Comparison of ENCODE assay signal across 26 cellular contexts in genomic region chr2:218014706-218015685, GRCh38. TPM values are rescaled to one million over a fixed set of nuclear protein-coding genes. Genes with fewer than 3 reads are reported as not detected.
DNase-seq lines count a peak whose midpoint lies in the region; ATAC-seq, FAIRE-seq and TF ChIP-seq lines count a peak whose summit lies in the region.
"Had no signal": no experiment of that assay in that cellular context is flagged by ENCODE, and none has a peak within 500 bp of the region (broad histone marks: within the 10 kb centered on the region; RNA-seq: fewer than 3 reads in every experiment).

No MANE protein-coding gene starts in this region.

- H3K36me3 ChIP-seq in HepG2 (replicated peaks in 1 of 2; ENCODE audit: control insufficient read depth in 1 of 2, insufficient read depth in 2 of 2, low read length in 2 of 2) (no peaks in the 10 kb centered on the region), right lobe of liver (no peaks in the 10 kb centered on the region), tibial artery (no peaks in the 10 kb centered on the region)
- H3K36me3 ChIP-seq: MG63, Peyer's patch, SJSA1 had no signal

- no peaks in the 10 kb centered on the region for H4K20me1 ChIP-seq in HepG2 (ENCODE audit: insufficient read depth, low read length)

- no peak overlapping the region for H3K4me3 ChIP-seq in HepG2 (replicated peaks in 1 of 3; ENCODE audit: insufficient read depth in 1 of 3, low read depth in 2 of 3, low read length in 3 of 3)
- H3K4me3 ChIP-seq in right lobe of liver: no peak overlapping the region
- H3K4me3 ChIP-seq in tibial artery: no peak overlapping the region
- H3K4me3 ChIP-seq: MG63, Peyer's patch, SJSA1 had no signal

- H3K9me3 ChIP-seq in HepG2 (ENCODE audit: low read length) (no peaks in the 10 kb centered on the region), right lobe of liver (no peaks in the 10 kb centered on the region), tibial artery (no peaks in the 10 kb centered on the region)
- no peaks in the 10 kb centered on the region for H3K9me3 ChIP-seq in CD4-positive, alpha-beta T cell (ENCODE audit: control insufficient read depth, low read length)
- H3K9me3 ChIP-seq: MG63, Peyer's patch, SJSA1 had no signal

- H3K79me2 ChIP-seq in HepG2 (ENCODE audit: insufficient read depth, low read length): no peaks in the 10 kb centered on the region

- no peak overlapping the region for H2AFZ ChIP-seq in HepG2 (ENCODE audit: low read length)

- peaks cover 4 to 62% of the 10 kb centered on the region in 2 experiments; a peak in 4 of 5 replicates for H3K27me3 ChIP-seq in HepG2 (ENCODE audit: control insufficient read depth in 1 of 2, insufficient read depth in 2 of 2, low read length in 2 of 2)
- no peaks in the 10 kb centered on the region for H3K27me3 ChIP-seq in right lobe of liver
- H3K27me3 ChIP-seq in tibial artery: no peaks in the 10 kb centered on the region
- H3K27me3 ChIP-seq in CD4-positive, alpha-beta T cell (ENCODE audit: control insufficient read depth, insufficient read depth, low read length): peaks cover 29% of the 10 kb centered on the region
- H3K27me3 ChIP-seq: MG63, SJSA1 had no signal

- TF ChIP-seq POLR2A in HepG2 (IDR thresholded peaks at IDR 0.05; ENCODE audit: insufficient read depth in 1 of 2, low read depth in 2 of 2, low read length in 2 of 2): no peak
- no peak for TF ChIP-seq POLR2A in right lobe of liver (IDR thresholded peaks at IDR 0.05)

- ATAC-seq in HepG2 (no peak), right lobe of liver (no peak), HG03432 (IDR thresholded peaks at IDR 0.05; ENCODE audit: unreplicated experiment) (no peak)
- ATAC-seq in CD4-positive, alpha-beta T cell (ENCODE audit: poor library complexity): no peak

- H3K27me3 Mint-ChIP-seq in chondrocyte (ENCODE audit: low read depth): no peaks in the 10 kb centered on the region
- peaks cover 34% of the 10 kb centered on the region for H3K27me3 Mint-ChIP-seq in nephron progenitor cell (ENCODE audit: low read depth, poor library complexity)
- H3K27me3 Mint-ChIP-seq in CD4-positive, alpha-beta T cell: peaks cover 45% of the 10 kb centered on the region

- H3K4me1 Mint-ChIP-seq in chondrocyte (ENCODE audit: low read depth) (peaks cover 65% of the 10 kb centered on the region), nephron progenitor cell (peaks cover 79% of the 10 kb centered on the region)
- no peaks in the 10 kb centered on the region for H3K4me1 Mint-ChIP-seq in CD4-positive, alpha-beta T cell (ENCODE audit: low read depth)

- in situ Hi-C loops in HepG2 (cut with HindIII; ENCODE audit: extremely low pct_ligation_motif_present, low pct_unique_long_range_greater_than_20kb): no loop called here

- no peak for FAIRE-seq in HepG2 (lab: Jason Lieb, UNC)
- FAIRE-seq: D721Med, GM12892, GM18507, HTR-8/SVneo had no signal

- no peak overlapping the region for H3K9ac ChIP-seq in HepG2 (ENCODE audit: insufficient read depth, low read depth, low read length)

- no peak overlapping the region for H3K27ac ChIP-seq in HepG2 (ENCODE audit: extremely low read length, insufficient read depth, low read length)
- H3K27ac ChIP-seq in right lobe of liver: no peak overlapping the region
- H3K27ac ChIP-seq in tibial artery: peak overlapping the region; percentile 79
- H3K27ac ChIP-seq in CD4-positive, alpha-beta T cell (ENCODE audit: low read depth, low read length): no peak overlapping the region
- H3K27ac ChIP-seq: Peyer's patch, SJSA1 had no signal

- TF ChIP-seq CTCF in HepG2 (CRISPR knock-in tag; IDR thresholded peaks at IDR 0.05) (no peak), right lobe of liver (IDR thresholded peaks at IDR 0.05) (no peak), chondrocyte (IDR thresholded peaks at IDR 0.05) (no peak), nephron progenitor cell (IDR thresholded peaks at IDR 0.05) (no peak), tibial artery (IDR thresholded peaks at IDR 0.05) (no peak)
- TF ChIP-seq CTCF in CD4-positive, alpha-beta T cell (IDR thresholded peaks at IDR 0.05): no peak

- CTCF ChIA-PET in HepG2 (lab: Yijun Ruan, JAX; ENCODE audit: low intra/inter-chr PET ratio, low total read pairs): no interaction called here
- CTCF ChIA-PET in CD4-positive, alpha-beta T cell (lab: Charles Lee): no interaction called here

- intact Hi-C loops in HepG2 (cut with micrococcal nuclease; ENCODE audit: unreplicated experiment) (no loop called here), right lobe of liver (cut with DNase I) (no loop called here), tibial artery (cut with DNase I; ENCODE audit: low total_unique reads) (no loop called here)
- intact Hi-C loops in CD4-positive, alpha-beta T cell (cut with DNase I, micrococcal nuclease): no loop called here

- peaks cover 24% of the 10 kb centered on the region for H3K4me1 ChIP-seq in HepG2 (ENCODE audit: insufficient read depth, low read length)
- peaks cover 0 to 23% (median 4%) of the 10 kb centered on the region in 4 donors for H3K4me1 ChIP-seq in right lobe of liver
- peaks cover 6 to 60% (median 49%) of the 10 kb centered on the region in 4 donors for H3K4me1 ChIP-seq in tibial artery

- 14% methylated on average over 5 of the region's 6 CpGs for WGBS in HepG2 (ENCODE audit: low lambda C conversion rate)
- 36% methylated on average over 2 of the region's 6 CpGs for WGBS in right lobe of liver (ENCODE audit: insufficient coverage, low coverage, low lambda C conversion rate, missing lambda C conversion rate)

- H3K36me3 Mint-ChIP-seq in chondrocyte (ENCODE audit: low read depth) (no peaks in the 10 kb centered on the region), nephron progenitor cell (ENCODE audit: low read depth) (no peaks in the 10 kb centered on the region)
- no peaks in the 10 kb centered on the region for H3K36me3 Mint-ChIP-seq in CD4-positive, alpha-beta T cell (ENCODE audit: low read depth)
- H3K36me3 Mint-ChIP-seq: CD8-positive, alpha-beta memory T cell had no signal

- BruUV-seq in HepG2 (replicated peaks; lab: Mats Ljungman, UMichigan): no TSS peak

- no peaks in the 10 kb centered on the region for H3K9me3 Mint-ChIP-seq in chondrocyte (ENCODE audit: low read depth)
- H3K9me3 Mint-ChIP-seq in nephron progenitor cell: no peaks in the 10 kb centered on the region
- no peaks in the 10 kb centered on the region for H3K9me3 Mint-ChIP-seq in CD4-positive, alpha-beta T cell
- H3K9me3 Mint-ChIP-seq: CD8-positive, alpha-beta memory T cell; H9 had no signal

- POLR2A ChIA-PET in HepG2 (lab: Yijun Ruan, JAX): no interaction called here
- POLR2A ChIA-PET in CD4-positive, alpha-beta T cell (lab: Charles Lee): no interaction called here

- H3K4me2 ChIP-seq in HepG2 (ENCODE audit: low read depth, low read length): no peak overlapping the region

- TF ChIP-seq RAD21 in HepG2 (CRISPR knock-in tag; IDR thresholded peaks at IDR 0.05): no peak

- H3K27ac Mint-ChIP-seq in chondrocyte (ENCODE audit: unreplicated experiment): peak overlapping the region; percentile 54
- peak overlapping the region; percentile 25 for H3K27ac Mint-ChIP-seq in nephron progenitor cell
- H3K27ac Mint-ChIP-seq in CD4-positive, alpha-beta T cell: no peak overlapping the region
- H3K27ac Mint-ChIP-seq: H9 had no signal

- no peak overlapping the region for H3K4me3 Mint-ChIP-seq in chondrocyte (ENCODE audit: unreplicated experiment)
- no peak overlapping the region for H3K4me3 Mint-ChIP-seq in nephron progenitor cell
- no peak overlapping the region for H3K4me3 Mint-ChIP-seq in CD4-positive, alpha-beta T cell
- H3K4me3 Mint-ChIP-seq: CD8-positive, alpha-beta memory T cell; H9 had no signal

- TF ChIP-seq EP300 in HepG2 (IDR thresholded peaks at IDR 0.05; ENCODE audit: low read depth in 2 of 2, low read length in 2 of 2) (no peak), HepG2 (CRISPR knock-in tag; IDR thresholded peaks at IDR 0.05; ENCODE audit: borderline replicate concordance) (no peak)

- no peak for DNase-seq in HepG2 (ENCODE audit: low spot score)
- DNase-seq in right lobe of liver: no peak
- DNase-seq in chondrocyte (ENCODE audit: low spot score): no peak
- DNase-seq in nephron progenitor cell: no peak
- DNase-seq in tibial artery: no peak
- DNase-seq in NCI-H345 (lab: John Stamatoyannopoulos, UW): no peak
- DNase-seq in CD4-positive, alpha-beta T cell: no peak
- DNase-seq: CD8-positive, alpha-beta memory T cell; DMS79; H9; Kasumi-1; MG63; NCI-H1092 treated with DMSO at 0.1 percent for 48 hours; NCI-H146; NCI-H2029 treated with DMSO at 0.1 percent for 48 hours; NCI-H446; NCI-H69; Peyer's patch had no signal

RNA-seq across cellular contexts. Expression of gene TNS1, which starts 12.2 kb away (rescaled TPM):
- total RNA-seq in HepG2 (2016; rRNA removed; fragmentation: Illumina TruSeq; extraction: Trizol) (1.9 TPM in 2 replicates), right lobe of liver (100 to 1,000 TPM in 3 of 6 experiments, 10 to 100 TPM in 3; 68.4 to 209 (median 99.2) TPM), chondrocyte (227 to 272 TPM (median 249 TPM) in 3 replicates)
- total RNA-seq in HepG2 (2016; cell fraction: cytosol; rRNA removed; fragmentation: Illumina TruSeq; extraction: Trizol; ENCODE audit: low read depth): 0.51 and 0.71 TPM in 2 replicates
- 1.1 and 1.7 TPM in 2 replicates for total RNA-seq in HepG2 (2016; cell fraction: insoluble cytoplasmic fraction; rRNA removed; fragmentation: Illumina TruSeq; extraction: Trizol)
- total RNA-seq in HepG2 (2016; cell fraction: membrane; rRNA removed; fragmentation: Illumina TruSeq; extraction: Trizol): 1.9 and 2.2 TPM in 2 replicates
- total RNA-seq in HepG2 (2016; cell fraction: nucleus; rRNA removed; fragmentation: Illumina TruSeq; extraction: Trizol): 3.7 and 4.7 TPM in 2 replicates
- polyA plus RNA-seq in HepG2 (2011; rRNA removed): 118 and 127 TPM in 2 replicates
- polyA plus RNA-seq in HepG2 (2011; cell fraction: cytosol; rRNA removed): 72.1 and 78.8 TPM in 2 replicates
- polyA plus RNA-seq in HepG2 (2011; cell fraction: nucleus; rRNA removed): 302 and 373 TPM in 2 replicates
- polyA plus RNA-seq in HepG2 (2012): 63.6 and 87.8 TPM in 2 replicates
- polyA plus RNA-seq in HepG2 (2016; cell fraction: cytosol; fragmentation: Illumina TruSeq; extraction: Trizol; ENCODE audit: low read depth): 0.35 and 0.62 TPM in 2 replicates
- 1.3 and 1.7 TPM in 2 replicates for polyA plus RNA-seq in HepG2 (2016; cell fraction: insoluble cytoplasmic fraction; fragmentation: Illumina TruSeq; extraction: Trizol; ENCODE audit: low read depth)
- 0.73 and 0.90 TPM in 2 replicates for polyA plus RNA-seq in HepG2 (2016; cell fraction: membrane; fragmentation: Illumina TruSeq; extraction: Trizol; ENCODE audit: low read depth)
- polyA plus RNA-seq in HepG2 (2016; cell fraction: nucleus; fragmentation: Illumina TruSeq; extraction: Trizol; ENCODE audit: insufficient read depth, low read depth): 1.9 and 2.0 TPM in 2 replicates
- polyA minus RNA-seq in HepG2 (2011; rRNA and poly(A)+ RNA removed; ENCODE audit: low replicate concordance): 3.6 and 445 TPM in 2 replicates
- polyA minus RNA-seq in HepG2 (2011; cell fraction: cytosol; rRNA and poly(A)+ RNA removed): 116 and 155 TPM in 2 replicates
- 504 and 544 TPM in 2 replicates for polyA minus RNA-seq in HepG2 (2011; cell fraction: nucleus; rRNA and poly(A)+ RNA removed)
- total RNA-seq in CD4-positive, alpha-beta T cell: under 1 TPM; 0.25 to 0.34 TPM
- polyA plus RNA-seq: CD8-positive, alpha-beta memory T cell had no signal

RNA-seq across cellular contexts. Expression of gene RUFY4, which starts 54.1 kb away (rescaled TPM):
- total RNA-seq in HepG2 (2016; rRNA removed; fragmentation: Illumina TruSeq; extraction: Trizol) (not detected in 2 replicates), right lobe of liver (under 1 TPM in 3 of 6 experiments, not detected in 3; 0.11 to 0.55 (median 0.23) TPM), chondrocyte (not detected in 3 replicates)
- not detected in 2 replicates for total RNA-seq in HepG2 (2016; cell fraction: cytosol; rRNA removed; fragmentation: Illumina TruSeq; extraction: Trizol; ENCODE audit: low read depth)
- not detected in 2 replicates for total RNA-seq in HepG2 (2016; cell fraction: insoluble cytoplasmic fraction; rRNA removed; fragmentation: Illumina TruSeq; extraction: Trizol)
- total RNA-seq in HepG2 (2016; cell fraction: membrane; rRNA removed; fragmentation: Illumina TruSeq; extraction: Trizol): not detected in 2 replicates
- not detected in 2 replicates for total RNA-seq in HepG2 (2016; cell fraction: nucleus; rRNA removed; fragmentation: Illumina TruSeq; extraction: Trizol)
- not detected in 2 replicates for polyA plus RNA-seq in HepG2 (2011; rRNA removed)
- not detected in 2 replicates for polyA plus RNA-seq in HepG2 (2011; cell fraction: cytosol; rRNA removed)
- polyA plus RNA-seq in HepG2 (2011; cell fraction: nucleus; rRNA removed): 0.05 and 0.19 TPM in 2 replicates
- polyA plus RNA-seq in HepG2 (2012): not detected in 2 replicates
- polyA plus RNA-seq in HepG2 (2016; cell fraction: cytosol; fragmentation: Illumina TruSeq; extraction: Trizol; ENCODE audit: low read depth): not detected in 2 replicates
- polyA plus RNA-seq in HepG2 (2016; cell fraction: insoluble cytoplasmic fraction; fragmentation: Illumina TruSeq; extraction: Trizol; ENCODE audit: low read depth): not detected in 2 replicates
- not detected in 2 replicates for polyA plus RNA-seq in HepG2 (2016; cell fraction: membrane; fragmentation: Illumina TruSeq; extraction: Trizol; ENCODE audit: low read depth)
- polyA plus RNA-seq in HepG2 (2016; cell fraction: nucleus; fragmentation: Illumina TruSeq; extraction: Trizol; ENCODE audit: insufficient read depth, low read depth): not detected in 2 replicates
- polyA minus RNA-seq in HepG2 (2011; rRNA and poly(A)+ RNA removed; ENCODE audit: low replicate concordance): 0.33 TPM in 1 of 2 replicates, not detected in the other
- polyA minus RNA-seq in HepG2 (2011; cell fraction: cytosol; rRNA and poly(A)+ RNA removed): not detected in 2 replicates
- not detected in 2 replicates for polyA minus RNA-seq in HepG2 (2011; cell fraction: nucleus; rRNA and poly(A)+ RNA removed)
- under 1 TPM; 0.78 to 0.85 TPM for total RNA-seq in CD4-positive, alpha-beta T cell
- total RNA-seq: A172; CD8-positive, alpha-beta memory T cell; SJSA1 had no signal
- polyA plus RNA-seq: BJ; CD8-positive, alpha-beta memory T cell had no signal

Comparison
In these comparisons a context has a peak if more than half of its experiments do, and no peak if none do; other contexts are left out.
1. RNA of gene TNS1, which starts 12.2 kb away (total RNA-seq): 227 to 272 TPM in chondrocyte and 68.4 to 209 TPM in right lobe of liver; 0.51 to 4.7 TPM in HepG2 and 0.25 to 0.34 TPM in CD4-positive, alpha-beta T cell; every median in the first group is over 10 times any median in the second.
2. H3K27ac ChIP-seq: peak in tibial artery (2 of 2); none in HepG2 (single experiment), right lobe of liver (0 of 3) and CD4-positive, alpha-beta T cell (single experiment).